In genomic region chr4:8642651-8643321, GRCh38 we compare ENCODE assay signal across 25 cellular contexts. TPM values are rescaled to one million over a fixed set of nuclear protein-coding genes. Genes with fewer than 3 reads are reported as not detected.
DNase-seq lines count a peak whose midpoint lies in the region; ATAC-seq, FAIRE-seq and TF ChIP-seq lines count a peak whose summit lies in the region.
"Had no signal": no experiment of that assay in that cellular context is flagged by ENCODE, and none has a peak within 500 bp of the region (broad histone marks: within the 10 kb centered on the region; RNA-seq: fewer than 3 reads in every experiment).

No MANE protein-coding gene starts in this region.

- ATAC-seq in HG02840 (IDR thresholded peaks at IDR 0.05; ENCODE audit: low FRiP score, unreplicated experiment): no peak
- no peak for ATAC-seq in HG03135 (IDR thresholded peaks at IDR 0.05; ENCODE audit: unreplicated experiment)
- ATAC-seq: HCT116, Panc1 had no signal

- no peaks in the 10 kb centered on the region for H3K4me1 Mint-ChIP-seq in activated naive CD4-positive, alpha-beta T cell treated with anti-CD3 and anti-CD28 coated beads, Interleukin-2, amount 10 ng/mL, durations not matched to agents 7 days and 5 days
- no peaks in the 10 kb centered on the region for H3K4me1 Mint-ChIP-seq in activated naive CD4-positive, alpha-beta T cell treated with anti-CD3 and anti-CD28 coated beads for 36 hours (ENCODE audit: low read depth)
- H3K4me1 Mint-ChIP-seq in nephron progenitor cell: peaks cover 44% of the 10 kb centered on the region
- no peaks in the 10 kb centered on the region for H3K4me1 Mint-ChIP-seq in type B pancreatic cell (ENCODE audit: unreplicated experiment)
- H3K4me1 Mint-ChIP-seq: CD4-positive, CD25-positive, alpha-beta regulatory T cell had no signal

- DNase-seq in activated naive CD4-positive, alpha-beta T cell treated with anti-CD3 and anti-CD28 coated beads, Interleukin-2, amount 10 ng/mL, durations not matched to agents 7 days and 5 days: peak; percentile 14
- no peak for DNase-seq in activated naive CD4-positive, alpha-beta T cell treated with anti-CD3 and anti-CD28 coated beads for 36 hours
- DNase-seq in WERI-Rb-1 (peak; percentile 2), nephron progenitor cell (no peak), type B pancreatic cell (ENCODE audit: extremely low spot score, unreplicated experiment) (peak; percentile 42), RCC 7860 (ENCODE audit: low spot score) (no peak)
- DNase-seq: CD4-positive, CD25-positive, alpha-beta regulatory T cell; COR-L47; DND-41; GOT3; Karpas-422; NCI-H1694; NCI-H2081; NCI-H2171; NCI-H345; NCI-H524 treated with DMSO at 0.1 percent for 48 hours; NCI-H82; Right ventricle myocardium superior had no signal

- no peak overlapping the region for H3K4me3 ChIP-seq in WERI-Rb-1 (ENCODE audit: low read depth, low read length)

- no peaks in the 10 kb centered on the region for H3K36me3 Mint-ChIP-seq in activated naive CD4-positive, alpha-beta T cell treated with anti-CD3 and anti-CD28 coated beads, Interleukin-2, amount 10 ng/mL, durations not matched to agents 7 days and 5 days
- H3K36me3 Mint-ChIP-seq in activated naive CD4-positive, alpha-beta T cell treated with anti-CD3 and anti-CD28 coated beads for 36 hours (ENCODE audit: low read depth): no peaks in the 10 kb centered on the region
- H3K36me3 Mint-ChIP-seq in nephron progenitor cell (ENCODE audit: low read depth) (no peaks in the 10 kb centered on the region), type B pancreatic cell (no peaks in the 10 kb centered on the region)
- H3K36me3 Mint-ChIP-seq: CD4-positive, CD25-positive, alpha-beta regulatory T cell had no signal

- CTCF ChIA-PET in activated naive CD4-positive, alpha-beta T cell treated with anti-CD3 and anti-CD28 coated beads, Interleukin-2, amount 10 ng/mL, durations not matched to agents 7 days and 5 days (lab: Charles Lee): no interaction called here
- CTCF ChIA-PET in activated naive CD4-positive, alpha-beta T cell treated with anti-CD3 and anti-CD28 coated beads for 36 hours (lab: Charles Lee): no interaction called here

- intact Hi-C loops in activated naive CD4-positive, alpha-beta T cell treated with anti-CD3 and anti-CD28 coated beads for 36 hours (cut with micrococcal nuclease): no loop called here

- no peaks in the 10 kb centered on the region for H3K27me3 ChIP-seq in WERI-Rb-1 (ENCODE audit: insufficient read depth, low read depth, severe bottlenecking)

- no peak overlapping the region for H3K4me3 Mint-ChIP-seq in activated naive CD4-positive, alpha-beta T cell treated with anti-CD3 and anti-CD28 coated beads, Interleukin-2, amount 10 ng/mL, durations not matched to agents 7 days and 5 days
- H3K4me3 Mint-ChIP-seq in activated naive CD4-positive, alpha-beta T cell treated with anti-CD3 and anti-CD28 coated beads for 36 hours: no peak overlapping the region
- H3K4me3 Mint-ChIP-seq in nephron progenitor cell: no peak overlapping the region
- H3K4me3 Mint-ChIP-seq in type B pancreatic cell: no peak overlapping the region
- H3K4me3 Mint-ChIP-seq: CD4-positive, CD25-positive, alpha-beta regulatory T cell had no signal

- H3K9me3 ChIP-seq in WERI-Rb-1 (ENCODE audit: severe bottlenecking): no peaks in the 10 kb centered on the region

- H3K27ac Mint-ChIP-seq in activated naive CD4-positive, alpha-beta T cell treated with anti-CD3 and anti-CD28 coated beads, Interleukin-2, amount 10 ng/mL, durations not matched to agents 7 days and 5 days: no peak overlapping the region
- H3K27ac Mint-ChIP-seq in activated naive CD4-positive, alpha-beta T cell treated with anti-CD3 and anti-CD28 coated beads for 36 hours: no peak overlapping the region
- H3K27ac Mint-ChIP-seq in nephron progenitor cell (peak overlapping the region; percentile 69), type B pancreatic cell (peak overlapping the region; percentile 38)
- H3K27ac Mint-ChIP-seq: CD4-positive, CD25-positive, alpha-beta regulatory T cell had no signal

- FAIRE-seq in RCC 7860 (lab: Jason Lieb, UNC): no peak
- FAIRE-seq: A204.1, GM12891 had no signal

- TF ChIP-seq CTCF in WERI-Rb-1 (IDR thresholded peaks at IDR 0.05; ENCODE audit: low read depth, low read length) (no peak), nephron progenitor cell (IDR thresholded peaks at IDR 0.05) (no peak), type B pancreatic cell (conservative IDR thresholded peaks at IDR 0.05) (no peak)

- no peaks in the 10 kb centered on the region for H3K36me3 ChIP-seq in WERI-Rb-1

- no peaks in the 10 kb centered on the region for H3K9me3 Mint-ChIP-seq in activated naive CD4-positive, alpha-beta T cell treated with anti-CD3 and anti-CD28 coated beads, Interleukin-2, amount 10 ng/mL, durations not matched to agents 7 days and 5 days
- H3K9me3 Mint-ChIP-seq in activated naive CD4-positive, alpha-beta T cell treated with anti-CD3 and anti-CD28 coated beads for 36 hours: no peaks in the 10 kb centered on the region
- H3K9me3 Mint-ChIP-seq in nephron progenitor cell (no peaks in the 10 kb centered on the region), type B pancreatic cell (no peaks in the 10 kb centered on the region)
- H3K9me3 Mint-ChIP-seq: CD4-positive, CD25-positive, alpha-beta regulatory T cell had no signal

- H3K27me3 Mint-ChIP-seq in activated naive CD4-positive, alpha-beta T cell treated with anti-CD3 and anti-CD28 coated beads, Interleukin-2, amount 10 ng/mL, durations not matched to agents 7 days and 5 days: no peaks in the 10 kb centered on the region
- no peaks in the 10 kb centered on the region for H3K27me3 Mint-ChIP-seq in activated naive CD4-positive, alpha-beta T cell treated with anti-CD3 and anti-CD28 coated beads for 36 hours (ENCODE audit: low read depth)
- H3K27me3 Mint-ChIP-seq in nephron progenitor cell (ENCODE audit: low read depth, poor library complexity): peaks cover 38% of the 10 kb centered on the region
- H3K27me3 Mint-ChIP-seq in type B pancreatic cell: peaks cover 37% of the 10 kb centered on the region
- H3K27me3 Mint-ChIP-seq: CD4-positive, CD25-positive, alpha-beta regulatory T cell had no signal

- H3K27ac ChIP-seq in WERI-Rb-1: no peak overlapping the region

RNA-seq across cellular contexts. Expression of gene CPZ, which starts 50.2 kb away (rescaled TPM):
- total RNA-seq in activated naive CD4-positive, alpha-beta T cell treated with anti-CD3 and anti-CD28 coated beads for 36 hours: not detected
- total RNA-seq in type B pancreatic cell (ENCODE audit: low replicate concordance): 4.9 and 12.6 TPM in 2 replicates
- total RNA-seq: CD4-positive, CD25-positive, alpha-beta regulatory T cell; Right ventricle myocardium superior; SK-MEL-5 had no signal

Comparison
In these comparisons a context has a peak if more than half of its experiments do, and no peak if none do; other contexts are left out.
1. DNase-seq: peak in activated naive CD4-positive, alpha-beta T cell treated with anti-CD3 and anti-CD28 coated beads, Interleukin-2, amount 10 ng/mL, durations not matched to agents 7 days and 5 days (single experiment), WERI-Rb-1 (single experiment) and type B pancreatic cell (single experiment); none in activated naive CD4-positive, alpha-beta T cell treated with anti-CD3 and anti-CD28 coated beads for 36 hours (single experiment), nephron progenitor cell (single experiment) and RCC 7860 (single experiment).
2. H3K27ac Mint-ChIP-seq: peak in nephron progenitor cell (single experiment) and type B pancreatic cell (single experiment); none in activated naive CD4-positive, alpha-beta T cell treated with anti-CD3 and anti-CD28 coated beads, Interleukin-2, amount 10 ng/mL, durations not matched to agents 7 days and 5 days (single experiment) and activated naive CD4-positive, alpha-beta T cell treated with anti-CD3 and anti-CD28 coated beads for 36 hours (single experiment).